Comparison of ENCODE assay signal across 17 cellular contexts in the genomic region with DNA sequence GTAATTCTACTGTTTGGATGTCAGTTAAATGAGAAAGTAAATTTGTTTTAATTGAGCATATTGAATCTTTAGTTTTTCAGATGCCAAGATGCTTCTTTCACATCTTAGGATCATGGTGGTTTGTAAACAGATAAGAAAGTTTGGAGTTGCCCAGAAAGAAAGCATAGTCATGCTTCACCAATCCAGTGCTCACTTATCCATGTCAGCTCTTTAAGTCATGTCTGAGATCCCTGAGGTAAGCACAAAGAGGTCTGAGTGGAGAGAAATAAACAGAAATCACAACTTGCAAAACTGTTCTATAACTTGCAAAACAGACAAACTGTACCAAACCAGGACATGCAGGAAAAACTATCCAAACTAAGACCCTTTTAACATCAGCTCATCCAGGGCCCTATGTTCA.
"Had no signal": no experiment of that assay in that cellular context is flagged by ENCODE, and none has a peak within 500 bp of the region (broad histone marks: within the 10 kb centered on the region; RNA-seq: fewer than 3 reads in every experiment).

No MANE protein-coding gene starts in this region.

- H3K4me1 Mint-ChIP-seq: brain; central memory CD8-positive, alpha-beta T cell; neural crest cell had no signal

- H3K4me3 Mint-ChIP-seq: activated naive CD4-positive, alpha-beta T cell treated with anti-CD3 and anti-CD28 coated beads, Interleukin-2, amount 10 ng/mL, durations not matched to agents 7 days and 5 days; brain; central memory CD8-positive, alpha-beta T cell; neural crest cell had no signal

- DNase-seq: activated CD4-positive, CD25-positive, alpha-beta regulatory T cell treated with anti-CD3 and anti-CD28 coated beads, Interleukin-2, amount 50 U/mL, for 72 hours; activated naive CD4-positive, alpha-beta T cell treated with anti-CD3 and anti-CD28 coated beads, Interleukin-2, amount 10 ng/mL, durations not matched to agents 7 days and 5 days; activated T-cell treated with anti-CD3 and anti-CD28 coated beads for 4 hours; amniotic stem cell; cortex of kidney; effector CD8-positive, alpha-beta T cell; hippocampal formation; mammary epithelial cell; stimulated activated CD4-positive, alpha-beta T cell treated with anti-CD3 and anti-CD28 coated beads, Interleukin-2, amount 100 ng/mL, for 48 hours; stimulated activated naive CD4-positive, alpha-beta T cell treated with Interleukin-2 at 50 U/mL for 16 hours; upper lobe of right lung had no signal

- H3K9me3 ChIP-seq: suprapubic skin, upper lobe of right lung had no signal

- ATAC-seq: upper lobe of right lung had no signal

- H3K4me1 ChIP-seq: suprapubic skin, upper lobe of right lung had no signal

- H3K27me3 Mint-ChIP-seq: activated naive CD4-positive, alpha-beta T cell treated with anti-CD3 and anti-CD28 coated beads, Interleukin-2, amount 10 ng/mL, durations not matched to agents 7 days and 5 days; central memory CD8-positive, alpha-beta T cell had no signal

- H3K4me3 ChIP-seq: suprapubic skin, upper lobe of right lung had no signal

- H3K36me3 Mint-ChIP-seq: brain had no signal

- H3K27ac ChIP-seq: epithelial cell of prostate, suprapubic skin, upper lobe of right lung had no signal

- H3K27me3 ChIP-seq: suprapubic skin, upper lobe of right lung had no signal

- H3K9me3 Mint-ChIP-seq: activated naive CD4-positive, alpha-beta T cell treated with anti-CD3 and anti-CD28 coated beads, Interleukin-2, amount 10 ng/mL, durations not matched to agents 7 days and 5 days; activated T-helper 2 cell treated with anti-CD3 and anti-CD28 coated beads, Interferon-gamma antibody, Interleukin-2, Interleukin-4, amounts not matched to agents 10 μg/mL and 5 μg/mL and 100 μg/mL, durations not matched to agents 14 hours and 24 hours and 36 hours; central memory CD8-positive, alpha-beta T cell had no signal

- H3K27ac Mint-ChIP-seq: activated naive CD4-positive, alpha-beta T cell treated with anti-CD3 and anti-CD28 coated beads, Interleukin-2, amount 10 ng/mL, durations not matched to agents 7 days and 5 days; activated T-helper 2 cell treated with anti-CD3 and anti-CD28 coated beads, Interferon-gamma antibody, Interleukin-2, Interleukin-4, amounts not matched to agents 10 μg/mL and 5 μg/mL and 100 μg/mL, durations not matched to agents 14 hours and 24 hours and 36 hours; brain had no signal
